9 cellular contexts compared by ENCODE assay signal in genomic region chr19:17949956-17950309, GRCh38. TPM values are rescaled to one million over a fixed set of nuclear protein-coding genes. Genes with fewer than 3 reads are reported as not detected.
DNase-seq lines count a peak whose midpoint lies in the region; ATAC-seq and TF ChIP-seq lines count a peak whose summit lies in the region.
"Had no signal": no experiment of that assay in that cellular context is flagged by ENCODE, and none has a peak within 500 bp of the region (broad histone marks: within the 10 kb centered on the region; RNA-seq: fewer than 3 reads in every experiment).

No MANE protein-coding gene starts in this region.

- no peaks in the 10 kb centered on the region for H3K79me1 ChIP-seq in mesenchymal stem cell (replicated peaks; ENCODE audit: low read length, poor library complexity, severe bottlenecking)

- peak overlapping the region; percentile 71 for H3K4me3 Mint-ChIP-seq in CD8-positive, alpha-beta T cell
- H3K4me3 Mint-ChIP-seq in activated CD4-positive, alpha-beta memory T cell treated with anti-CD3 and anti-CD28 coated beads for 36 hours = peak overlapping the region; percentile 43

- H3K9me3 ChIP-seq in CD8-positive, alpha-beta T cell (ENCODE audit: low read length) = no peaks in the 10 kb centered on the region
- no peaks in the 10 kb centered on the region for H3K9me3 ChIP-seq in HCT116 (ENCODE audit: control insufficient read depth in 1 of 2, insufficient read depth in 1 of 2, low read depth in 1 of 2, low read length in 2 of 2)
- no peaks in the 10 kb centered on the region for H3K9me3 ChIP-seq in mesenchymal stem cell (ENCODE audit: control insufficient read depth, low read length)

- H2BK120ac ChIP-seq in mesenchymal stem cell (ENCODE audit: low read depth, low read length) = no peak overlapping the region

- no peaks in the 10 kb centered on the region for H3K79me2 ChIP-seq in HCT116 (ENCODE audit: insufficient read depth, low read length)

- no peak overlapping the region for H2BK15ac ChIP-seq in mesenchymal stem cell (ENCODE audit: low read depth, poor library complexity, severe bottlenecking)

- peaks cover 40% of the 10 kb centered on the region for H3K27me3 Mint-ChIP-seq in CD8-positive, alpha-beta T cell (ENCODE audit: low read depth)
- peaks cover 47% of the 10 kb centered on the region for H3K27me3 Mint-ChIP-seq in activated CD4-positive, alpha-beta memory T cell treated with anti-CD3 and anti-CD28 coated beads for 36 hours

- H3K23ac ChIP-seq in mesenchymal stem cell (ENCODE audit: low read length in 2 of 2) = peak overlapping the region in 1 of 2 experiments; percentile 96

- peaks cover 50% of the 10 kb centered on the region for H3K27me3 ChIP-seq in CD8-positive, alpha-beta T cell (ENCODE audit: insufficient read depth, low read length)
- H3K27me3 ChIP-seq in HCT116 (ENCODE audit: insufficient read depth, low read length) = no peaks in the 10 kb centered on the region
- H3K27me3 ChIP-seq in mesenchymal stem cell (ENCODE audit: control insufficient read depth in 1 of 2, insufficient read depth in 1 of 2, low read length in 2 of 2) = peaks cover 61 to 63% of the 10 kb centered on the region in 2 experiments

- no peaks in the 10 kb centered on the region for H3K36me3 Mint-ChIP-seq in CD8-positive, alpha-beta T cell
- peaks cover 2% of the 10 kb centered on the region for H3K36me3 Mint-ChIP-seq in activated CD4-positive, alpha-beta memory T cell treated with anti-CD3 and anti-CD28 coated beads for 36 hours

- H3K27ac ChIP-seq in CD8-positive, alpha-beta T cell (ENCODE audit: low read depth, low read length) = no peak overlapping the region
- H3K27ac ChIP-seq in HCT116 (ENCODE audit: low read depth, low read length) = peak overlapping the region; percentile 23
- no peak overlapping the region for H3K27ac ChIP-seq in mesenchymal stem cell (ENCODE audit: low read length, poor library complexity, severe bottlenecking)

- peaks cover 50% of the 10 kb centered on the region for H3K4me1 Mint-ChIP-seq in CD8-positive, alpha-beta T cell (ENCODE audit: low read depth)
- peaks cover 45% of the 10 kb centered on the region for H3K4me1 Mint-ChIP-seq in activated CD4-positive, alpha-beta memory T cell treated with anti-CD3 and anti-CD28 coated beads for 36 hours (ENCODE audit: low read depth)

- DNase-seq in CD8-positive, alpha-beta T cell = no peak
- no peak for DNase-seq in HCT116 (ENCODE audit: low read depth, low spot score)
- DNase-seq in activated CD4-positive, alpha-beta memory T cell treated with anti-CD3 and anti-CD28 coated beads for 36 hours = no peak
- DNase-seq in mesenchymal stem cell = peak; percentile 29
- DNase-seq in Kasumi-1 (lab: John Stamatoyannopoulos, UW) = no peak
- no peak for DNase-seq in occipital lobe (lab: John Stamatoyannopoulos, UW)
- DNase-seq: SHP77 had no signal

- H3K14ac ChIP-seq in mesenchymal stem cell (ENCODE audit: low read length in 2 of 2) = no peak overlapping the region

- H3K9ac ChIP-seq in HCT116 (ENCODE audit: low read length) (peak overlapping the region; percentile 63), mesenchymal stem cell (ENCODE audit: low read length) (no peak overlapping the region)

- no TSS peak for BruUV-seq in HCT116 (replicated peaks; lab: Mats Ljungman, UMichigan)

- no peak for TF ChIP-seq CTCF in CD8-positive, alpha-beta T cell (IDR thresholded peaks at IDR 0.05)
- no peak for TF ChIP-seq CTCF in HCT116 (IDR thresholded peaks at IDR 0.05 in 2 of 3, conservative IDR thresholded peaks at IDR 0.05 in 1 of 3; ENCODE audit: borderline replicate concordance in 1 of 3, insufficient read depth in 1 of 3, low read depth in 2 of 3, low read length in 2 of 3)

- WGBS in mesenchymal stem cell = 4% methylated on average over 9 of the region's 11 CpGs

- no peaks in the 10 kb centered on the region for H4K20me1 ChIP-seq in HCT116 (ENCODE audit: insufficient read depth)

- CTCF ChIA-PET in CD8-positive, alpha-beta T cell (lab: Charles Lee) = interaction anchor here (0.6 to 28.7 kb wide), 4 partner anchors 9 to 1352 kb away, joined by 3 to 510 read pairs (median 16); no protein-coding TSS in a partner anchor
- CTCF ChIA-PET in HCT116 (lab: Charles Lee) = interaction anchor here (0.9 to 1.4 kb wide), 3 partner anchors 12 to 48 kb away, joined by 3 to 7 read pairs (median 4); no protein-coding TSS in a partner anchor
- CTCF ChIA-PET in activated CD4-positive, alpha-beta memory T cell treated with anti-CD3 and anti-CD28 coated beads for 36 hours (lab: Charles Lee) = interaction anchor here (0.7 to 0.9 kb wide), 3 partner anchors 12 to 46 kb away, joined by 3 to 6 read pairs (median 3); partner anchors contain the start of gene CCDC124

- no peak overlapping the region for H2BK12ac ChIP-seq in mesenchymal stem cell (ENCODE audit: low read length in 2 of 2)

- H3K4me3 ChIP-seq in CD8-positive, alpha-beta T cell (ENCODE audit: low read depth, low read length) = no peak overlapping the region
- H3K4me3 ChIP-seq in HCT116 (replicated peaks in 1 of 2; ENCODE audit: low read depth in 1 of 2, low read length in 2 of 2) (peak overlapping the region; percentile 49 to 63), mesenchymal stem cell (ENCODE audit: insufficient read depth in 1 of 2, low read depth in 1 of 2, low read length in 2 of 2) (no peak overlapping the region)

- no peak overlapping the region for H2AK5ac ChIP-seq in mesenchymal stem cell (ENCODE audit: low read length, severe bottlenecking)

- H4K8ac ChIP-seq in mesenchymal stem cell (ENCODE audit: low read length) = no peak overlapping the region

- peak overlapping the region; percentile 45 for H3K27ac Mint-ChIP-seq in CD8-positive, alpha-beta T cell
- no peak overlapping the region for H3K27ac Mint-ChIP-seq in activated CD4-positive, alpha-beta memory T cell treated with anti-CD3 and anti-CD28 coated beads for 36 hours

- no peak overlapping the region for H2BK5ac ChIP-seq in mesenchymal stem cell (ENCODE audit: low read depth, low read length, poor library complexity, severe bottlenecking)

- POLR2A ChIA-PET in CD8-positive, alpha-beta T cell (lab: Charles Lee) = interaction anchor here (0.7 kb wide), 1 partner anchor 203 kb away, joined by 3 read pairs; the partner anchor contains the start of gene PIK3R2
- POLR2A ChIA-PET in HCT116 (lab: Charles Lee) = interaction anchor here (0.9 to 1.3 kb wide), 2 partner anchors 48 to 88 kb away, joined by 3 to 7 read pairs; no protein-coding TSS in a partner anchor
- POLR2A ChIA-PET in activated CD4-positive, alpha-beta memory T cell treated with anti-CD3 and anti-CD28 coated beads for 36 hours (lab: Charles Lee) = no interaction called here

- H3K9me3 Mint-ChIP-seq in CD8-positive, alpha-beta T cell = no peaks in the 10 kb centered on the region
- H3K9me3 Mint-ChIP-seq in activated CD4-positive, alpha-beta memory T cell treated with anti-CD3 and anti-CD28 coated beads for 36 hours = no peaks in the 10 kb centered on the region

- no peak overlapping the region for H3K4ac ChIP-seq in mesenchymal stem cell (ENCODE audit: low read depth in 1 of 2, low read length in 2 of 2)

- H2AFZ ChIP-seq in HCT116 (ENCODE audit: low read depth, low read length, poor library complexity, severe bottlenecking) = peak overlapping the region; percentile 30
- H2AFZ ChIP-seq in mesenchymal stem cell (ENCODE audit: low read depth, low read length) = no peak overlapping the region

- no peak for TF ChIP-seq POLR2A in HCT116 (IDR thresholded peaks at IDR 0.05; ENCODE audit: borderline replicate concordance, extremely low read depth, insufficient read depth, insufficient read length)

- no peaks in the 10 kb centered on the region for H3K36me3 ChIP-seq in CD8-positive, alpha-beta T cell (ENCODE audit: insufficient read depth, low read length)
- H3K36me3 ChIP-seq in HCT116 (ENCODE audit: control insufficient read depth in 1 of 2, insufficient read depth in 2 of 2, low read length in 2 of 2) (no peaks in the 10 kb centered on the region), mesenchymal stem cell (ENCODE audit: control insufficient read depth in 1 of 2, insufficient read depth in 2 of 2, low read depth in 1 of 2, low read length in 2 of 2) (peaks cover 0 to 4% of the 10 kb centered on the region in 2 experiments)

- H3K18ac ChIP-seq in mesenchymal stem cell (ENCODE audit: low read depth in 1 of 2, low read length in 2 of 2) = no peak overlapping the region

- no peak for TF ChIP-seq RAD21 in HCT116 (IDR thresholded peaks at IDR 0.05; ENCODE audit: low read depth)

- no peaks in the 10 kb centered on the region for H3K9me2 ChIP-seq in HCT116 (ENCODE audit: insufficient read depth)

- H3K4me2 ChIP-seq in HCT116 (ENCODE audit: low read length) (peak overlapping the region; percentile 96), mesenchymal stem cell (ENCODE audit: low read length, poor library complexity, severe bottlenecking) (no peak overlapping the region)

- RAD21 ChIA-PET in HCT116 (lab: Charles Lee; ENCODE audit: low non-redundant PET in 1 of 2, low total read pairs in 2 of 2, uncharacterized antibody in 2 of 2, unreplicated experiment in 2 of 2) = no interaction called here

- peaks cover 58% of the 10 kb centered on the region for H3K4me1 ChIP-seq in CD8-positive, alpha-beta T cell (ENCODE audit: insufficient read depth, low read length)
- peaks cover 36 to 62% of the 10 kb centered on the region in 2 experiments for H3K4me1 ChIP-seq in HCT116 (ENCODE audit: control insufficient read depth in 1 of 2, insufficient read depth in 2 of 2, low read length in 2 of 2)
- H3K4me1 ChIP-seq in mesenchymal stem cell (ENCODE audit: control insufficient read depth, insufficient read depth, low read depth, low read length) = peaks cover 38% of the 10 kb centered on the region

- no peak for ATAC-seq in CD8-positive, alpha-beta T cell
- ATAC-seq in HCT116 (no peak), GM18511 (IDR thresholded peaks at IDR 0.05; ENCODE audit: unreplicated experiment) (no peak), HG03280 (IDR thresholded peaks at IDR 0.05; ENCODE audit: unreplicated experiment) (no peak)

- H4K91ac ChIP-seq in mesenchymal stem cell (ENCODE audit: low read length) = no peak overlapping the region

- intact Hi-C loops in CD8-positive, alpha-beta T cell (cut with DNase I, micrococcal nuclease) = loop anchor here in 1 of 2 experiments (5.0 kb wide), 2 partner anchors 242 to 572 kb away; partner anchors contain the start of genes ELL and MPV17L2
- intact Hi-C loops in HCT116 (cut with micrococcal nuclease) = loop anchor here (5.0 kb wide), 1 partner anchor 107 kb away; no protein-coding TSS in a partner anchor
- intact Hi-C loops in activated CD4-positive, alpha-beta memory T cell treated with anti-CD3 and anti-CD28 coated beads for 36 hours (cut with micrococcal nuclease) = loop anchor here (5.0 kb wide), 2 partner anchors 107 to 202 kb away; partner anchors contain the start of gene PIK3R2

RNA-seq across cellular contexts. Expression of gene KCNN1, which starts 17.0 kb away (rescaled TPM):
- not detected for total RNA-seq in CD8-positive, alpha-beta T cell
- total RNA-seq in HCT116 (2021; ENCODE audit: unreplicated experiment) (0.61 TPM), occipital lobe (30.1 TPM)
- 0.46 and 0.68 TPM in 2 replicates for polyA plus RNA-seq in HCT116 (2012)
- total RNA-seq in activated CD4-positive, alpha-beta memory T cell treated with anti-CD3 and anti-CD28 coated beads for 36 hours = under 1 TPM in 1 of 2 experiments, not detected in 1; 0.24 TPM
- 0.12 TPM for polyA plus RNA-seq in mesenchymal stem cell (2013, experiment 1 of 2)
- polyA plus RNA-seq in mesenchymal stem cell (2013, experiment 2 of 2) = 0.15 TPM

RNA-seq across cellular contexts. Expression of gene CCDC124, which starts 17.1 kb away (rescaled TPM):
- 10 to 100 TPM; 29.7 to 35.9 TPM for total RNA-seq in CD8-positive, alpha-beta T cell
- 177 TPM for total RNA-seq in HCT116 (2021; ENCODE audit: unreplicated experiment)
- 194 and 214 TPM in 2 replicates for polyA plus RNA-seq in HCT116 (2012)
- total RNA-seq in activated CD4-positive, alpha-beta memory T cell treated with anti-CD3 and anti-CD28 coated beads for 36 hours = 100 to 1,000 TPM; 101 to 105 TPM
- polyA plus RNA-seq in mesenchymal stem cell (2013, experiment 1 of 2) = 72.1 TPM
- 72.7 TPM for polyA plus RNA-seq in mesenchymal stem cell (2013, experiment 2 of 2)
- total RNA-seq in occipital lobe = 13.9 TPM

RNA-seq across cellular contexts. Expression of gene ARRDC2, which starts 58.0 kb away (rescaled TPM):
- total RNA-seq in CD8-positive, alpha-beta T cell = 100 to 1,000 TPM; 288 to 303 TPM
- 36.5 TPM for total RNA-seq in HCT116 (2021; ENCODE audit: unreplicated experiment)
- polyA plus RNA-seq in HCT116 (2012) = 19.2 and 25.3 TPM in 2 replicates
- total RNA-seq in activated CD4-positive, alpha-beta memory T cell treated with anti-CD3 and anti-CD28 coated beads for 36 hours = 10 to 100 TPM; 28.2 to 28.6 TPM
- 3.7 TPM for polyA plus RNA-seq in mesenchymal stem cell (2013, experiment 1 of 2)
- polyA plus RNA-seq in mesenchymal stem cell (2013, experiment 2 of 2) = 3.6 TPM
- total RNA-seq in occipital lobe = 5.1 TPM

Comparison
In these comparisons a context has a peak if more than half of its experiments do, and no peak if none do; other contexts are left out.
1. H3K4me3 ChIP-seq: peak in HCT116 (2 of 2); none in CD8-positive, alpha-beta T cell (single experiment) and mesenchymal stem cell (0 of 2).
2. RNA of gene KCNN1, which starts 17.0 kb away (total RNA-seq): 30.1 TPM in occipital lobe (single experiment); 0.61 TPM in HCT116 (single experiment), not detected in CD8-positive, alpha-beta T cell and 0.24 TPM in activated CD4-positive, alpha-beta memory T cell treated with anti-CD3 and anti-CD28 coated beads for 36 hours; every median in the first group is over 10 times any median in the second.